ENCODE assay signal across 27 cellular contexts in the genomic region with DNA sequence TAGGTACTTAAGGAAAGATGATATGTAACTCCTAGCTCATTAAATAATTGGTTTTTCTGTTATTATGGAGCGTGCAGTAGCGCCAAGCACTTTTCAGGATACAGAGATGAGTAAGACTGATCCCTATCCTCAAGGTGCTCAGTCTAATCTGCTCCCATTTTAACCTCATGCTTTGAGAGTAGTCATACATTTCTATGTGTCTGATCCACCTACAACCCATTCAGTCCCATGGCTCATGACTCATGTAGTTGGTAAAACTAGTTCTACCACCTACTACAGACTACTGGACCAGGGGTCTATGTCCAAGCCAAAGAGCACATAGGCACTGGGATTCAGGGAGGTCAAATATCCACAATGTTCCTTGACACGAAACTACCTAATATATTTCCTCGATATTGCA.
A peak's percentile ranks its signal among the peaks of the same experiment; 100 is the strongest.
DNase-seq lines count a peak whose midpoint lies in the region; ATAC-seq, FAIRE-seq and TF ChIP-seq lines count a peak whose summit lies in the region.
"Had no signal": no experiment of that assay in that cellular context is flagged by ENCODE, and none has a peak within 500 bp of the region (broad histone marks: within the 10 kb centered on the region; RNA-seq: fewer than 3 reads in every experiment).

No MANE protein-coding gene starts in this region.

- no peak overlapping the region for H3K4me3 Mint-ChIP-seq in Calu3 (ENCODE audit: low read depth, unreplicated experiment)
- H3K4me3 Mint-ChIP-seq: CD4-positive, CD25-positive, alpha-beta regulatory T cell had no signal

- H3K4me1 Mint-ChIP-seq in Calu3 (ENCODE audit: low read depth, unreplicated experiment), result peaks cover 12% of the 10 kb centered on the region

- CTCF ChIA-PET in Calu3 (lab: Charles Lee), result no interaction called here

- no peak overlapping the region for H3K27ac Mint-ChIP-seq in Calu3 (ENCODE audit: unreplicated experiment)
- H3K27ac Mint-ChIP-seq: CD4-positive, CD25-positive, alpha-beta regulatory T cell had no signal

- no peaks in the 10 kb centered on the region for H3K9me3 Mint-ChIP-seq in Calu3 (ENCODE audit: low read depth, unreplicated experiment)

- ATAC-seq in mucosa of descending colon, result no peak
- ATAC-seq: GM12878 had no signal

- DNase-seq in Calu3 (peak; percentile 20), HPDE6-E6E7 (ENCODE audit: extremely low spot score) (peak; percentile 90), bronchial epithelial cell (ENCODE audit: low read depth) (peak; percentile 94), keratinocyte (ENCODE audit: low read depth, low spot score) (peak; percentile 36), urothelium cell line (ENCODE audit: low spot score) (no peak), NCI-H1417 (lab: John Stamatoyannopoulos, UW) (no peak), mucosa of descending colon (no peak), HUDEP-2 (lab: John Stamatoyannopoulos, UW; ENCODE audit: unreplicated experiment in 76 of 76) (no peak)
- DNase-seq: CD4-positive, CD25-positive, alpha-beta regulatory T cell; GOT3; KBM-7; MG63; NCI-H1417 treated with DMSO at 0.1 percent for 48 hours; NCI-H1694 treated with DMSO at 0.1 percent for 48 hours; NCI-H2081; NCI-H2171 treated with DMSO at 0.1 percent for 48 hours; NCI-H524; NCI-H748 treated with DMSO at 0.1 percent for 48 hours; RPMI8226; SHP77 treated with DMSO at 0.1 percent for 48 hours had no signal

- TF ChIP-seq CTCF in Calu3 (IDR thresholded peaks at IDR 0.05; ENCODE audit: unreplicated experiment), result no peak
- TF ChIP-seq CTCF in bronchial epithelial cell (IDR thresholded peaks at IDR 0.05; ENCODE audit: insufficient read depth, low read length, severe bottlenecking), result no peak
- no peak for TF ChIP-seq CTCF in keratinocyte (optimal IDR thresholded peaks at IDR 0.05 in 1 of 3, IDR thresholded peaks at IDR 0.05 in 1 of 3, conservative IDR thresholded peaks at IDR 0.05 in 1 of 3; ENCODE audit: extremely low read depth in 1 of 3, insufficient read depth in 2 of 3, low read length in 3 of 3)
- TF ChIP-seq CTCF in mucosa of descending colon (IDR thresholded peaks at IDR 0.05), result no peak

- H3K27ac ChIP-seq in keratinocyte (ENCODE audit: control insufficient read depth, insufficient read depth, low read length), result no peak overlapping the region
- H3K27ac ChIP-seq: BLaER1, HL-60, SK-N-MC had no signal

- H2AFZ ChIP-seq in keratinocyte (ENCODE audit: control insufficient read depth, low read length), result no peak overlapping the region

- no peaks in the 10 kb centered on the region for H3K36me3 ChIP-seq in bronchial epithelial cell (ENCODE audit: control insufficient read depth, insufficient read depth, low read length)
- no peaks in the 10 kb centered on the region for H3K36me3 ChIP-seq in keratinocyte (ENCODE audit: control insufficient read depth in 2 of 2, extremely low read depth in 1 of 2, insufficient read depth in 2 of 2, low read length in 2 of 2)
- H3K36me3 ChIP-seq in mucosa of descending colon (ENCODE audit: low read depth), result no peaks in the 10 kb centered on the region
- H3K36me3 ChIP-seq: BLaER1, MG63 had no signal

- no peak overlapping the region for H3K4me3 ChIP-seq in bronchial epithelial cell (ENCODE audit: low read depth, low read length)
- H3K4me3 ChIP-seq in keratinocyte (ENCODE audit: control insufficient read depth in 2 of 3, extremely low read depth in 1 of 3, insufficient read depth in 2 of 3, low read depth in 1 of 3, low read length in 3 of 3), result no peak overlapping the region
- no peak overlapping the region for H3K4me3 ChIP-seq in mucosa of descending colon
- H3K4me3 ChIP-seq: BLaER1, GM12878, MG63, SK-N-MC had no signal

- no peak overlapping the region for H3K9ac ChIP-seq in keratinocyte (ENCODE audit: control insufficient read depth, extremely low read depth, insufficient read depth, low read length)
- H3K9ac ChIP-seq: BLaER1 had no signal

- no peaks in the 10 kb centered on the region for H3K9me1 ChIP-seq in keratinocyte (ENCODE audit: control insufficient read depth, extremely low read depth, insufficient read depth, low read length)

- no TSS peak for BruUV-seq in Calu3 (replicated peaks; lab: Mats Ljungman, UMichigan)

- no peaks in the 10 kb centered on the region for H3K9me3 ChIP-seq in keratinocyte (ENCODE audit: control insufficient read depth, low read depth, low read length)
- H3K9me3 ChIP-seq in mucosa of descending colon, result no peaks in the 10 kb centered on the region
- H3K9me3 ChIP-seq: BLaER1, MG63 had no signal

- H3K4me1 ChIP-seq in keratinocyte (ENCODE audit: control insufficient read depth, extremely low read depth, insufficient read depth, low read length) (peaks cover 22% of the 10 kb centered on the region), mucosa of descending colon (ENCODE audit: low read depth) (no peaks in the 10 kb centered on the region)
- H3K4me1 ChIP-seq: BLaER1 had no signal

- no peaks in the 10 kb centered on the region for H3K79me2 ChIP-seq in keratinocyte (ENCODE audit: control insufficient read depth, insufficient read depth, low read length)

- no peaks in the 10 kb centered on the region for H3K27me3 ChIP-seq in bronchial epithelial cell (ENCODE audit: control insufficient read depth, insufficient read depth, low read length)
- H3K27me3 ChIP-seq in keratinocyte (ENCODE audit: control insufficient read depth, extremely low read depth, insufficient read depth, low read length), result no peaks in the 10 kb centered on the region
- H3K27me3 ChIP-seq: BLaER1, MG63 had no signal

- intact Hi-C loops in Calu3 (cut with micrococcal nuclease; ENCODE audit: unreplicated experiment) (no loop called here), mucosa of descending colon (cut with DNase I, micrococcal nuclease) (no loop called here)

- dilution Hi-C loops in keratinocyte (cut with MboI; ENCODE audit: extremely low pct_ligation_motif_present, low sequenced_read_pairs), result no loop called here

- FAIRE-seq in bronchial epithelial cell (lab: Jason Lieb, UNC) (no peak), keratinocyte (lab: Jason Lieb, UNC) (peak; percentile 86), urothelium cell line (lab: Jason Lieb, UNC) (no peak)
- FAIRE-seq: A204.1, D721Med, G401.6, GM12878 had no signal

- H3K27me3 Mint-ChIP-seq in Calu3 (ENCODE audit: unreplicated experiment), result no peaks in the 10 kb centered on the region

- no peaks in the 10 kb centered on the region for H4K20me1 ChIP-seq in keratinocyte (ENCODE audit: control insufficient read depth, extremely low read depth, insufficient read depth, low read length)
- H4K20me1 ChIP-seq: BLaER1 had no signal

- no peaks in the 10 kb centered on the region for H3K36me3 Mint-ChIP-seq in Calu3 (ENCODE audit: insufficient read depth, unreplicated experiment)

- H3K4me2 ChIP-seq in keratinocyte (ENCODE audit: control insufficient read depth, extremely low read depth, insufficient read depth, low read depth, low read length), result no peak overlapping the region
- H3K4me2 ChIP-seq: BLaER1 had no signal

Comparison
In these comparisons a context has a peak if more than half of its experiments do, and no peak if none do; other contexts are left out.
1. DNase-seq: peak in Calu3 (single experiment), HPDE6-E6E7 (single experiment), bronchial epithelial cell (single experiment) and keratinocyte (single experiment); none in urothelium cell line (single experiment), NCI-H1417 (0 of 3), mucosa of descending colon (0 of 3) and HUDEP-2 (0 of 76).